10 cellular contexts compared by ENCODE assay signal in the genomic region with DNA sequence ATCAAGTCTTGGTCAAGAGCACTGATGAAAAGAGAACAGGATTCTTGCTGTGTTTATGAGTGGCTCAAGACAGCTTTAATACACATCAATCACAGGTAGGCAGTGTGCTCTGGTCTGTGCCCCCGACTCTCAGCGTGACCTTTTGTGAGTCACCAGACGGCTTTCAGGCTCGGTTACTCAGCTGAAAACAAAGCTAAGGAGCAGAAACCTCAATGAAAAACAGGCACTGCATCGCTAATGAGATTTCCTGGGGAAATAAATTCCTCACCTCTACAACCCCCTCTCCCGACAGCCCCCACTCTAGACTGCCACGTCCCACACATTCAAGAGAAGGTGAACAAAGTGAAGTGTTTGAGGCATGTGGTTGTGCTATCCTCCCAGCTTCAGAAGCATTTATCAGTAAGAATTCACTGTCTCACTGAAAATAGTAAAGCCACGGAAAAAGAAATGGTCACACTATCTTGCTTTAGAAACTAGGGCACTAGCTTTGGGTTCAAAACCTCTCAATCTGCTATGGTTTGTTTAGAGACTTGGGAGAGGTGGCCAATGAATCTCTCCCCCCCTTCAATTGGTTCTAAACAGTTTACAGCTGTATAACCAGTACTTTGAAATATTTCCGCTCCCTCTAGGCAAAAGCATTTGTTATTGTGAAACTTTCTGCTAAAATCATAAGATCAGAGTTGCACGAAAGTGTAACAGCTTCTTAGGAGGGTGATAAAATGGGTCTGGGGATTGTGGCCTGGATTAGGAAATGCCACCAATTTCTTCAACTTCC.
DNase-seq lines count a peak whose midpoint lies in the region; ATAC-seq and TF ChIP-seq lines count a peak whose summit lies in the region.
"Had no signal": no experiment of that assay in that cellular context is flagged by ENCODE, and none has a peak within 500 bp of the region (broad histone marks: within the 10 kb centered on the region; RNA-seq: fewer than 3 reads in every experiment).

No MANE protein-coding gene starts in this region.

- H3K9me2 ChIP-seq in SK-N-SH: no peaks in the 10 kb centered on the region; the same call in 1 of the 2 replicates

- H3K36me3 ChIP-seq in cardiac muscle cell (no peaks in the 10 kb centered on the region), SK-N-SH (replicated peaks in 1 of 2; ENCODE audit: control insufficient read depth in 1 of 2, insufficient read depth in 2 of 2, low read length in 1 of 2) (no peaks in the 10 kb centered on the region), iPS DF 6.9 (ENCODE audit: control insufficient read depth, insufficient read depth, low read length) (no peaks in the 10 kb centered on the region), upper lobe of right lung (no peaks in the 10 kb centered on the region)
- H3K36me3 ChIP-seq: Peyer's patch had no signal

- H2AFZ ChIP-seq in SK-N-SH (ENCODE audit: low read depth): peak overlapping the region; percentile 89

- POLR2A ChIA-PET in SK-N-SH (lab: Yijun Ruan, JAX): no interaction called here

- ATAC-seq in left cardiac atrium: no peak
- ATAC-seq in upper lobe of right lung: peak; percentile 43
- ATAC-seq in GM18519 (IDR thresholded peaks at IDR 0.05; ENCODE audit: low FRiP score, unreplicated experiment): no peak

- TF ChIP-seq CTCF in cardiac muscle cell (IDR thresholded peaks at IDR 0.05; ENCODE audit: low read depth, low read length): no peak
- no peak for TF ChIP-seq CTCF in SK-N-SH (IDR thresholded peaks at IDR 0.05)
- no peak for TF ChIP-seq CTCF in upper lobe of right lung (IDR thresholded peaks at IDR 0.05)

- intact Hi-C loops in left cardiac atrium (cut with DNase I): no loop called here
- intact Hi-C loops in upper lobe of right lung (cut with DNase I): no loop called here

- H3K9ac ChIP-seq in SK-N-SH: no peak overlapping the region

- DNase-seq in cardiac muscle cell (ENCODE audit: low read depth in 1 of 2, low spot score in 1 of 2) (peak; percentile 35 to 38), left cardiac atrium (no peak), SK-N-SH (no peak), iPS DF 6.9 (ENCODE audit: low read depth, low spot score) (peak; percentile 18), upper lobe of right lung (no peak), NCI-H1436 treated with DMSO at 0.1 percent for 48 hours (lab: John Stamatoyannopoulos, UW) (no peak), UCSD-AML1 (lab: John Stamatoyannopoulos, UW; ENCODE audit: unreplicated experiment) (no peak)
- DNase-seq: activated T-cell treated with anti-CD3 and anti-CD28 coated beads, Interleukin-2, amount 50 U/mL, for 1 hour; Peyer's patch had no signal

- 35% methylated on average over 10 of the region's 10 CpGs for WGBS in SK-N-SH (ENCODE audit: low lambda C conversion rate)
- WGBS in iPS DF 6.9 (ENCODE audit: insufficient coverage, insufficient read length): no CpG with 5 or more reads among the region's 10 CpGs

- no peak for TF ChIP-seq RAD21 in SK-N-SH (IDR thresholded peaks at IDR 0.05; ENCODE audit: low read length)

- H3K4me2 ChIP-seq in SK-N-SH: 0 out of 2 replicates have a peak overlapping the region, but pooled peaks have one; percentile 8

- H3K27me3 ChIP-seq in cardiac muscle cell (no peaks in the 10 kb centered on the region), SK-N-SH (ENCODE audit: insufficient read depth) (no peaks in the 10 kb centered on the region), iPS DF 6.9 (ENCODE audit: control insufficient read depth, insufficient read depth, low read length) (no peaks in the 10 kb centered on the region), upper lobe of right lung (no peaks in the 10 kb centered on the region)
- H3K27me3 ChIP-seq: Peyer's patch had no signal

- H4K20me1 ChIP-seq in SK-N-SH (ENCODE audit: insufficient read depth): no peaks in the 10 kb centered on the region

- peaks cover 11% of the 10 kb centered on the region for H3K4me1 ChIP-seq in cardiac muscle cell (ENCODE audit: low read depth)
- peaks cover 7 to 25% of the 10 kb centered on the region in 2 experiments; a peak in 2 of 4 replicates for H3K4me1 ChIP-seq in SK-N-SH (ENCODE audit: control insufficient read depth in 1 of 2, insufficient read depth in 2 of 2, low read depth in 1 of 2, low read length in 1 of 2)
- peaks cover 2% of the 10 kb centered on the region; the same call in 1 of the 2 replicates for H3K4me1 ChIP-seq in iPS DF 6.9 (ENCODE audit: control insufficient read depth, insufficient read depth, low read length)
- no peaks in the 10 kb centered on the region for H3K4me1 ChIP-seq in upper lobe of right lung
- H3K4me1 ChIP-seq: Peyer's patch had no signal

- CTCF ChIA-PET in SK-N-SH (lab: Yijun Ruan, JAX): interaction anchor here (0.7 to 1.8 kb wide), 6 partner anchors 8 to 247 kb away, joined by 3 to 5 read pairs (median 4); no protein-coding TSS in a partner anchor

- H3K79me2 ChIP-seq in SK-N-SH (ENCODE audit: insufficient read depth): no peaks in the 10 kb centered on the region

- peak; percentile 12 to 44; a peak in 2 of 4 replicates for TF ChIP-seq EP300 in SK-N-SH (IDR thresholded peaks at IDR 0.05; ENCODE audit: borderline replicate concordance in 1 of 2, low read depth in 1 of 2, low read length in 1 of 2)

- H3F3A ChIP-seq in SK-N-SH (replicated peaks; ENCODE audit: insufficient read depth): no peaks in the 10 kb centered on the region

- H3K9me3 ChIP-seq in cardiac muscle cell (ENCODE audit: low read depth) (no peaks in the 10 kb centered on the region), SK-N-SH (peaks cover 12% of the 10 kb centered on the region), iPS DF 6.9 (ENCODE audit: control insufficient read depth, insufficient read depth, low read length) (no peaks in the 10 kb centered on the region), upper lobe of right lung (peaks cover 9% of the 10 kb centered on the region)
- H3K9me3 ChIP-seq: Peyer's patch had no signal

- H3K27ac ChIP-seq in cardiac muscle cell (no peak overlapping the region), SK-N-SH (ENCODE audit: low read depth in 2 of 2, low read length in 1 of 2) (peak overlapping the region in 1 of 2 experiments; percentile 74; a peak in 2 of 4 replicates), iPS DF 6.9 (ENCODE audit: low read length) (no peak overlapping the region), upper lobe of right lung (no peak overlapping the region)
- H3K27ac ChIP-seq: Peyer's patch had no signal

- no peak overlapping the region for H3K4me3 ChIP-seq in cardiac muscle cell
- H3K4me3 ChIP-seq in SK-N-SH (ENCODE audit: low read depth in 2 of 2, low read length in 1 of 2): no peak overlapping the region
- H3K4me3 ChIP-seq in iPS DF 6.9 (ENCODE audit: low read length): no peak overlapping the region
- no peak overlapping the region for H3K4me3 ChIP-seq in upper lobe of right lung
- H3K4me3 ChIP-seq: Peyer's patch had no signal

TF ChIP-seq in SK-N-SH, 30 proteins besides CTCF, POLR2A, EP300 and RAD21:
- TF ChIP-seq TCF12 (IDR thresholded peaks at IDR 0.05) (peak; percentile 65), FOXM1 (IDR thresholded peaks at IDR 0.05; ENCODE audit: low read depth) (no peak), YY1 (IDR thresholded peaks at IDR 0.05; ENCODE audit: low read depth) (no peak), ZBTB33 (IDR thresholded peaks at IDR 0.05; ENCODE audit: borderline replicate concordance, low read depth) (no peak), FOSL2 (IDR thresholded peaks at IDR 0.05; ENCODE audit: borderline replicate concordance, low read depth) (peak; percentile 52; the same call in 1 of the 2 replicates), JUND (IDR thresholded peaks at IDR 0.05) (0 out of 2 replicates have a peak, but pooled peaks have one; percentile 26), RXRA (IDR thresholded peaks at IDR 0.05; ENCODE audit: borderline replicate concordance, low read depth) (peak; percentile 67), GATA2 (CRISPR knock-in tag; IDR thresholded peaks at IDR 0.05) (no peak), MXI1 (IDR thresholded peaks at IDR 0.05; ENCODE audit: low read depth, low read length) (no peak), RCOR1 (IDR thresholded peaks at IDR 0.05; ENCODE audit: low read length) (no peak), MEF2A (IDR thresholded peaks at IDR 0.05; ENCODE audit: borderline replicate concordance, low read depth) (no peak)
- TF ChIP-seq, protein P1, sequence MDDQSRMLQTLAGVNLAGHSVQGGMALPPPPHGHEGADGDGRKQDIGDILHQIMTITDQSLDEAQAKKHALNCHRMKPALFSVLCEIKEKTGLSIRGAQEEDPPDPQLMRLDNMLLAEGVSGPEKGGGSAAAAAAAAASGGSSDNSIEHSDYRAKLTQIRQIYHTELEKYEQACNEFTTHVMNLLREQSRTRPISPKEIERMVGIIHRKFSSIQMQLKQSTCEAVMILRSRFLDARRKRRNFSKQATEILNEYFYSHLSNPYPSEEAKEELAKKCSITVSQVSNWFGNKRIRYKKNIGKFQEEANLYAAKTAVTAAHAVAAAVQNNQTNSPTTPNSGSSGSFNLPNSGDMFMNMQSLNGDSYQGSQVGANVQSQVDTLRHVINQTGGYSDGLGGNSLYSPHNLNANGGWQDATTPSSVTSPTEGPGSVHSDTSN (IDR thresholded peaks at IDR 0.05): peak; percentile 73

Comparison
In these comparisons a context has a peak if more than half of its experiments do, and no peak if none do; other contexts are left out.
1. DNase-seq: peak in cardiac muscle cell (2 of 2) and iPS DF 6.9 (single experiment); none in left cardiac atrium (single experiment), SK-N-SH (single experiment), upper lobe of right lung (single experiment), NCI-H1436 treated with DMSO at 0.1 percent for 48 hours (single experiment) and UCSD-AML1 (single experiment).